ENCODE assay signal across 22 cellular contexts in genomic region chr18:31070206-31070605, GRCh38. TPM values are rescaled to one million over a fixed set of nuclear protein-coding genes. Genes with fewer than 3 reads are reported as not detected.
DNase-seq lines count a peak whose midpoint lies in the region; TF ChIP-seq lines count a peak whose summit lies in the region.
"Had no signal": no experiment of that assay in that cellular context is flagged by ENCODE, and none has a peak within 500 bp of the region (broad histone marks: within the 10 kb centered on the region; RNA-seq: fewer than 3 reads in every experiment).

No MANE protein-coding gene starts in this region.

- no peak for TF ChIP-seq CTCF in HEK293 (tag by site-specific recombination; IDR thresholded peaks at IDR 0.05)
- no peak for TF ChIP-seq CTCF in fibroblast of pulmonary artery (IDR thresholded peaks at IDR 0.05; ENCODE audit: low read length, missing control alignments)
- no peak for TF ChIP-seq CTCF in mesothelial cell of epicardium (IDR thresholded peaks at IDR 0.05; ENCODE audit: unreplicated experiment)
- no peak for TF ChIP-seq CTCF in suprapubic skin (IDR thresholded peaks at IDR 0.05)

- H3K4me3 Mint-ChIP-seq in mesothelial cell of epicardium = no peak overlapping the region

- CTCF ChIA-PET in HEK293 (lab: Yijun Ruan, JAX) = no interaction called here

- H3K4me3 ChIP-seq in HEK293 (ENCODE audit: low read depth, low read length) (no peak overlapping the region), fibroblast of pulmonary artery (replicated peaks; ENCODE audit: low read depth, low read length) (no peak overlapping the region), suprapubic skin (no peak overlapping the region)
- H3K4me3 ChIP-seq: K562, Peyer's patch had no signal

- H3K4me1 Mint-ChIP-seq in mesothelial cell of epicardium = peaks cover 5% of the 10 kb centered on the region

- peaks cover 46% of the 10 kb centered on the region for H3K36me3 Mint-ChIP-seq in mesothelial cell of epicardium

- DNase-seq in amniotic epithelial cell (ENCODE audit: low read depth) = peak; percentile 50
- peak; percentile 13 for DNase-seq in fibroblast of pulmonary artery (ENCODE audit: low read depth)
- no peak for DNase-seq in mesothelial cell of epicardium (ENCODE audit: low spot score in 2 of 2, unreplicated experiment in 2 of 2)
- DNase-seq in DMS53 (lab: John Stamatoyannopoulos, UW) = no peak
- no peak for DNase-seq in NCI-H82 treated with DMSO at 0.1 percent for 48 hours (lab: John Stamatoyannopoulos, UW; ENCODE audit: unreplicated experiment)
- DNase-seq in activated CD4-positive, alpha-beta T cell treated with anti-CD3 and anti-CD28 coated beads, Interleukin-2, amount 50 U/mL, for 1 hour = no peak
- DNase-seq in suprapubic skin (ENCODE audit: low spot score in 2 of 2) = no peak
- DNase-seq: BE2C, DMS79, GOT3, NCI-H1092, NCI-H1436 treated with DMSO at 0.1 percent for 48 hours, NCI-H1930, NCI-H345, NCI-H524, NCI-H82, Peyer's patch had no signal

- H3K4me1 ChIP-seq in HEK293 (ENCODE audit: control insufficient read depth, insufficient read depth, low read length) = no peaks in the 10 kb centered on the region
- no peaks in the 10 kb centered on the region for H3K4me1 ChIP-seq in suprapubic skin
- H3K4me1 ChIP-seq: BE2C, Peyer's patch had no signal

- H3K36me3 ChIP-seq in HEK293 (ENCODE audit: control insufficient read depth in 2 of 2, insufficient read depth in 1 of 2, low read length in 2 of 2) = peaks cover 0 to 69% of the 10 kb centered on the region in 2 experiments
- H3K36me3 ChIP-seq in suprapubic skin = peaks cover 8% of the 10 kb centered on the region
- H3K36me3 ChIP-seq: BE2C had no signal

- H3K9me3 ChIP-seq in HEK293 (ENCODE audit: control insufficient read depth, insufficient read depth, low read depth, low read length) (no peaks in the 10 kb centered on the region), suprapubic skin (no peaks in the 10 kb centered on the region)
- H3K9me3 ChIP-seq: BE2C, Peyer's patch had no signal

- no peak for TF ChIP-seq EP300 in suprapubic skin (IDR thresholded peaks at IDR 0.05)

- H3K27me3 ChIP-seq in suprapubic skin = no peaks in the 10 kb centered on the region
- H3K27me3 ChIP-seq: BE2C, Peyer's patch had no signal

- H3K9me3 Mint-ChIP-seq in mesothelial cell of epicardium = no peaks in the 10 kb centered on the region

- H3K27ac ChIP-seq in HEK293 (ENCODE audit: extremely low read depth, low read depth, low read length) = no peak overlapping the region
- no peak overlapping the region for H3K27ac ChIP-seq in suprapubic skin
- H3K27ac ChIP-seq: Peyer's patch had no signal

- POLR2A ChIA-PET in HEK293 (lab: Yijun Ruan, JAX) = no interaction called here

- 25% methylated on average over 3 of the region's 3 CpGs for WGBS in suprapubic skin

- no peak for TF ChIP-seq POLR2A in suprapubic skin (IDR thresholded peaks at IDR 0.05)

- H3K27ac Mint-ChIP-seq in mesothelial cell of epicardium = peak overlapping the region; percentile 34

- H3K27me3 Mint-ChIP-seq in mesothelial cell of epicardium (ENCODE audit: low read depth) = no peaks in the 10 kb centered on the region

TF ChIP-seq in HEK293, 187 proteins besides CTCF, POLR2A, EP300 and RAD21:
- no peak for TF ChIP-seq SETDB1 (IDR thresholded peaks at IDR 0.05; ENCODE audit: insufficient read length, low read length)
- peak; percentile 31; the same call in 1 of the 2 replicates for TF ChIP-seq PRDM6 (tag by site-specific recombination; IDR thresholded peaks at IDR 0.05)

RNA-seq across cellular contexts. Expression of gene DSC3, which starts 27.7 kb away (rescaled TPM):
- 29.1 to 32.6 TPM (median 30.9 TPM) in 3 replicates for total RNA-seq in mesothelial cell of epicardium
- total RNA-seq in suprapubic skin = 100 to 1,000 TPM; 497 to 826 (median 664) TPM
- total RNA-seq: A673, LHCN-M2, OCI-LY7 had no signal

RNA-seq across cellular contexts. Expression of gene DSC2, which starts 32.0 kb away (rescaled TPM):
- total RNA-seq in mesothelial cell of epicardium (61.3 to 64.7 TPM (median 63.0 TPM) in 3 replicates), suprapubic skin (10 to 100 TPM; 26.2 to 36.4 (median 32.3) TPM)
- total RNA-seq: LHCN-M2, OCI-LY7 had no signal

Comparison
In these comparisons a context has a peak if more than half of its experiments do, and no peak if none do; other contexts are left out.
1. DNase-seq: peak in amniotic epithelial cell (single experiment) and fibroblast of pulmonary artery (single experiment); none in mesothelial cell of epicardium (0 of 2), DMS53 (single experiment), NCI-H82 treated with DMSO at 0.1 percent for 48 hours (single experiment), activated CD4-positive, alpha-beta T cell treated with anti-CD3 and anti-CD28 coated beads, Interleukin-2, amount 50 U/mL, for 1 hour (single experiment) and suprapubic skin (0 of 2).
2. RNA of gene DSC3, which starts 27.7 kb away (total RNA-seq): 497 to 826 TPM in suprapubic skin; 29.1 to 32.6 TPM in mesothelial cell of epicardium; every median in the first group is over 10 times any median in the second.